Comparison of ENCODE assay signal across 13 cellular contexts in genomic region chr15:67089218-67090193, GRCh38. TPM values are rescaled to one million over a fixed set of nuclear protein-coding genes. Genes with fewer than 3 reads are reported as not detected.
A peak's percentile ranks its signal among the peaks of the same experiment; 100 is the strongest.
DNase-seq lines count a peak whose midpoint lies in the region; ATAC-seq, FAIRE-seq and TF ChIP-seq lines count a peak whose summit lies in the region.
"Had no signal": no experiment of that assay in that cellular context is flagged by ENCODE, and none has a peak within 500 bp of the region (broad histone marks: within the 10 kb centered on the region; RNA-seq: fewer than 3 reads in every experiment).

No MANE protein-coding gene starts in this region.

- no peak for ATAC-seq in activated CD4-positive, alpha-beta T cell treated with anti-CD3 and anti-CD28 coated beads for 36 hours
- ATAC-seq: naive thymus-derived CD8-positive, alpha-beta T cell had no signal

- CTCF ChIA-PET in activated CD4-positive, alpha-beta T cell treated with anti-CD3 and anti-CD28 coated beads for 36 hours (lab: Charles Lee) = interaction anchor here (0.6 to 1.4 kb wide), 4 partner anchors 12 to 1217 kb away, joined by 3 to 7 read pairs (median 4); partner anchors contain the start of gene SMAD3

- in situ Hi-C loops in ACHN (cut with HindIII; ENCODE audit: low pct_ligation_motif_present, low pct_unique_long_range_greater_than_20kb, low sequenced_read_pairs) = no loop called here
- in situ Hi-C loops in astrocyte of the spinal cord (cut with HindIII; ENCODE audit: low sequenced_read_pairs) = no loop called here

- H3K4me1 Mint-ChIP-seq in mesothelial cell of epicardium = peaks cover 74% of the 10 kb centered on the region
- H3K4me1 Mint-ChIP-seq in activated CD4-positive, alpha-beta T cell treated with anti-CD3 and anti-CD28 coated beads for 36 hours = peaks cover 92% of the 10 kb centered on the region

- no peak overlapping the region for H3K4me3 Mint-ChIP-seq in mesothelial cell of epicardium
- H3K4me3 Mint-ChIP-seq in activated CD4-positive, alpha-beta T cell treated with anti-CD3 and anti-CD28 coated beads for 36 hours = no peak overlapping the region

- no peaks in the 10 kb centered on the region for H3K27me3 Mint-ChIP-seq in mesothelial cell of epicardium (ENCODE audit: low read depth)
- no peaks in the 10 kb centered on the region for H3K27me3 Mint-ChIP-seq in activated CD4-positive, alpha-beta T cell treated with anti-CD3 and anti-CD28 coated beads for 36 hours

- POLR2A ChIA-PET in activated CD4-positive, alpha-beta T cell treated with anti-CD3 and anti-CD28 coated beads for 36 hours (lab: Charles Lee) = interaction anchor here (1.0 kb wide), 1 partner anchor 11 kb away, joined by 3 read pairs; no protein-coding TSS in a partner anchor

- DNase-seq in ACHN (peak; percentile 78), HTR-8/SVneo (ENCODE audit: insufficient read length, low spot score) (peak; percentile 61), astrocyte of the spinal cord (ENCODE audit: low read depth, low spot score) (peak; percentile 76), mesothelial cell of epicardium (ENCODE audit: low spot score in 2 of 2, unreplicated experiment in 2 of 2) (no peak), NCI-H2227 (lab: John Stamatoyannopoulos, UW; ENCODE audit: unreplicated experiment) (no peak), NCI-H146 (lab: John Stamatoyannopoulos, UW) (no peak), D721Med (ENCODE audit: insufficient read length, low spot score) (no peak)
- no peak for DNase-seq in activated CD4-positive, alpha-beta T cell treated with anti-CD3 and anti-CD28 coated beads for 36 hours
- DNase-seq: activated naive CD4-positive, alpha-beta T cell; COR-L47; foreskin melanocyte; naive thymus-derived CD8-positive, alpha-beta T cell; NCI-H1105 treated with DMSO at 0.1 percent for 48 hours had no signal

- H3K9me3 Mint-ChIP-seq in mesothelial cell of epicardium = no peaks in the 10 kb centered on the region
- no peaks in the 10 kb centered on the region for H3K9me3 Mint-ChIP-seq in activated CD4-positive, alpha-beta T cell treated with anti-CD3 and anti-CD28 coated beads for 36 hours (ENCODE audit: low read depth)
- H3K9me3 Mint-ChIP-seq: naive thymus-derived CD8-positive, alpha-beta T cell had no signal

- FAIRE-seq in HTR-8/SVneo (lab: Jason Lieb, UNC) = peak; percentile 13
- no peak for FAIRE-seq in D721Med (lab: Jason Lieb, UNC)

- no peak overlapping the region for H3K4me3 ChIP-seq in astrocyte of the spinal cord (ENCODE audit: low read depth, low read length)

- peak overlapping the region; percentile 90 for H3K27ac Mint-ChIP-seq in mesothelial cell of epicardium
- H3K27ac Mint-ChIP-seq in activated CD4-positive, alpha-beta T cell treated with anti-CD3 and anti-CD28 coated beads for 36 hours = no peak overlapping the region

- no peak for TF ChIP-seq CTCF in astrocyte of the spinal cord (IDR thresholded peaks at IDR 0.05; ENCODE audit: low read depth, low read length)
- no peak for TF ChIP-seq CTCF in mesothelial cell of epicardium (IDR thresholded peaks at IDR 0.05; ENCODE audit: unreplicated experiment)
- TF ChIP-seq CTCF in D721Med (IDR thresholded peaks at IDR 0.05; ENCODE audit: insufficient read depth, missing control alignments) = no peak

- intact Hi-C loops in activated CD4-positive, alpha-beta T cell treated with anti-CD3 and anti-CD28 coated beads for 36 hours (cut with DNase I, micrococcal nuclease) = loop anchor here (5.0 to 10.0 kb wide), 2 partner anchors 215 to 218 kb away; no protein-coding TSS in a partner anchor

- H3K36me3 Mint-ChIP-seq in mesothelial cell of epicardium = peaks cover 3% of the 10 kb centered on the region
- H3K36me3 Mint-ChIP-seq in activated CD4-positive, alpha-beta T cell treated with anti-CD3 and anti-CD28 coated beads for 36 hours (ENCODE audit: low read depth) = peaks cover 10% of the 10 kb centered on the region

RNA-seq across cellular contexts. Expression of gene SMAD3, which starts 24.1 kb away (rescaled TPM):
- 89.9 to 96.2 TPM (median 90.7 TPM) in 3 replicates for total RNA-seq in mesothelial cell of epicardium
- total RNA-seq in activated CD4-positive, alpha-beta T cell treated with anti-CD3 and anti-CD28 coated beads for 36 hours = 10 to 100 TPM; 33.7 to 40.8 TPM

Comparison
In these comparisons a context has a peak if more than half of its experiments do, and no peak if none do; other contexts are left out.
1. DNase-seq: peak in ACHN (single experiment), HTR-8/SVneo (single experiment) and astrocyte of the spinal cord (single experiment); none in mesothelial cell of epicardium (0 of 2), NCI-H2227 (single experiment), NCI-H146 (single experiment), D721Med (single experiment) and activated CD4-positive, alpha-beta T cell treated with anti-CD3 and anti-CD28 coated beads for 36 hours (single experiment).